Comparison of ENCODE assay signal across 1 cellular context in the genomic region with DNA sequence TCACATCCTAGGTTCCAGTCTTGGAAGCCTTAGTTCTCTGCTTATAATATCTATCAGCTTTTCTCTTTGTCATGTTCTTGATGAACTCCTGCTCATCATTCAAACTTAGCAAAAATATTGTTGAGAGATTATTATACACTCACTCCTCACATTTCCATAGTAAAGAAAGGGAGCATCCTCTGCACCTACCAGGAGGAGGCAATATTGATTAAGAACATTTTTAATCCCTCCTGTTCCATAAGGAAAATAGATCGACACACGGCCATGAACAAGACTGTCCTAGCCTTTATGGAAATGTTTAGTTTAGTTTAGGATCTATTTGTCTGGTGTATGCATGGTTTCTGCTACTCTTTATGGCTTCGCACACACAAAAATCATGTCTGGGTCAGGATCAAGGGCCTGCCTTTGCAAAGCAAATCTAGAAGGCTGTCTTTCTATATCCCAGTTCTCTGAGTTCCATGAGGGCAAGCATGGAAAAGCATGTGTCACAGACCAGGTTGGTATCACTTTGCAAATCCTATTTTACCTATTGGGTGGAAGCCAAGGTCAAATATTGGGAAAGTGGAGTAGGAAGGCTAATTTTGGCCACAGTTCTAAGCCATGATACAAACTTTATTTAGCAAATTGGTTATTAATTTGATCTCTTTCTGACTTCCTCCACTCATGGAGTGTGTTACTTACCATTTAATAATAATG.
TF ChIP-seq lines count a peak whose summit lies in the region.

No MANE protein-coding gene starts in this region.

TF ChIP-seq in liver, 16 proteins besides CTCF, POLR2A, EP300 and RAD21 (continued from another document):
- peak; percentile 17 to 47 for TF ChIP-seq JUND (IDR thresholded peaks at IDR 0.05)
- TF ChIP-seq, protein P1, sequence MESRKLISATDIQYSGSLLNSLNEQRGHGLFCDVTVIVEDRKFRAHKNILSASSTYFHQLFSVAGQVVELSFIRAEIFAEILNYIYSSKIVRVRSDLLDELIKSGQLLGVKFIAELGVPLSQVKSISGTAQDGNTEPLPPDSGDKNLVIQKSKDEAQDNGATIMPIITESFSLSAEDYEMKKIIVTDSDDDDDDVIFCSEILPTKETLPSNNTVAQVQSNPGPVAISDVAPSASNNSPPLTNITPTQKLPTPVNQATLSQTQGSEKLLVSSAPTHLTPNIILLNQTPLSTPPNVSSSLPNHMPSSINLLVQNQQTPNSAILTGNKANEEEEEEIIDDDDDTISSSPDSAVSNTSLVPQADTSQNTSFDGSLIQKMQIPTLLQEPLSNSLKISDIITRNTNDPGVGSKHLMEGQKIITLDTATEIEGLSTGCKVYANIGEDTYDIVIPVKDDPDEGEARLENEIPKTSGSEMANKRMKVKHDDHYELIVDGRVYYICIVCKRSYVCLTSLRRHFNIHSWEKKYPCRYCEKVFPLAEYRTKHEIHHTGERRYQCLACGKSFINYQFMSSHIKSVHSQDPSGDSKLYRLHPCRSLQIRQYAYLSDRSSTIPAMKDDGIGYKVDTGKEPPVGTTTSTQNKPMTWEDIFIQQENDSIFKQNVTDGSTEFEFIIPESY (IDR thresholded peaks at IDR 0.05), result no peak
